2 cellular contexts compared by ENCODE assay signal in the genomic region with DNA sequence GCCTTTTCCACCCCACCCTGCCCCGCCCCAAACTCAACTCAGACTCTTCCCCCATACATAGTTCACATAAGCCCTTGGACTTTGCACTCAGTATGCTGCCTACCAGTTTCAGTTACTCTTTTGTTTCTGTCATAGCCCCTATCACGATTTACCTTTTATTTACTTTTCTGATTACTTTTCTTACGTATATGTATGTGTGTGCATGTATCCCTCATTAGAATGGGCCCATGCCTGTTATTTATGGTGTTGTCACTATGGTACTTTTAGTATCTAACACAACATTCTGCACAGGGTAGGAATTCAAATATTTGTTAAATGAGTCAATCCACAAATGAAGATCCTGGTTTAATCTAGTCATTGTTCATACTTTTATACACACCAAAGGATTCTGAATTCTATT.
A peak's percentile ranks its signal among the peaks of the same experiment; 100 is the strongest.
TF ChIP-seq lines count a peak whose summit lies in the region.

No MANE protein-coding gene starts in this region.

TF ChIP-seq in HepG2, 621 proteins besides CTCF, POLR2A, EP300 and RAD21:
- TF ChIP-seq ZBTB42 (CRISPR knock-in tag; IDR thresholded peaks at IDR 0.05) (no peak), ZNF460 (CRISPR knock-in tag; IDR thresholded peaks at IDR 0.05; ENCODE audit: borderline replicate concordance) (no peak), HNF4A (CRISPR knock-in tag; IDR thresholded peaks at IDR 0.05) (peak; percentile 34; the same call in 1 of the 2 replicates)

TF ChIP-seq in SK-N-SH, 30 proteins besides CTCF, POLR2A, EP300 and RAD21:
- TF ChIP-seq JUND (IDR thresholded peaks at IDR 0.05) (peak; percentile 48), TEAD4 (IDR thresholded peaks at IDR 0.05; ENCODE audit: borderline replicate concordance, insufficient read depth) (no peak), FOSL2 (IDR thresholded peaks at IDR 0.05; ENCODE audit: borderline replicate concordance, low read depth) (peak; percentile 39; the same call in 1 of the 2 replicates)
